Comparison of ENCODE assay signal across 18 cellular contexts in genomic region chr13:106499113-106499512, GRCh38. TPM values are rescaled to one million over a fixed set of nuclear protein-coding genes. Genes with fewer than 3 reads are reported as not detected.
DNase-seq lines count a peak whose midpoint lies in the region; ATAC-seq and TF ChIP-seq lines count a peak whose summit lies in the region.
"Had no signal": no experiment of that assay in that cellular context is flagged by ENCODE, and none has a peak within 500 bp of the region (broad histone marks: within the 10 kb centered on the region; RNA-seq: fewer than 3 reads in every experiment).

No MANE protein-coding gene starts in this region.

- in situ Hi-C loops in gastrocnemius medialis (cut with MboI; ENCODE audit: low sequenced_read_pairs in 4 of 4) = no loop called here

- TF ChIP-seq CTCF in esophagus muscularis mucosa (IDR thresholded peaks at IDR 0.05) = no peak
- no peak for TF ChIP-seq CTCF in gastrocnemius medialis (IDR thresholded peaks at IDR 0.05 in 4 of 5, conservative IDR thresholded peaks at IDR 0.05 in 1 of 5)
- TF ChIP-seq CTCF in CD14-positive monocyte (IDR thresholded peaks at IDR 0.05) = no peak

- DNase-seq in H4 (ENCODE audit: low spot score) = peak; percentile 15
- DNase-seq in esophagus muscularis mucosa (ENCODE audit: extremely low spot score) = no peak
- no peak for DNase-seq in gastrocnemius medialis
- DNase-seq in RKO (ENCODE audit: low spot score) = no peak
- DNase-seq in CD14-positive monocyte (ENCODE audit: low spot score) = no peak
- DNase-seq: activated CD8-positive, alpha-beta T cell treated with anti-CD3 and anti-CD28 coated beads, Interleukin-2, amount 10 ng/mL, durations not matched to agents 7 days and 5 days; activated naive CD4-positive, alpha-beta T cell treated with anti-CD3 and anti-CD28 coated beads, Interleukin-2, amount 50 U/mL, for 16 hours; activated T-cell treated with anti-CD3 and anti-CD28 coated beads, Interleukin-2, amount 50 U/mL, for 4 hours; colonic mucosa; GOT3; NCI-H146; NCI-H748 treated with DMSO at 0.1 percent for 48 hours; PC-3 had no signal

- H3K27ac ChIP-seq in esophagus muscularis mucosa (replicated peaks in 1 of 4) (peak overlapping the region; percentile 56 to 74 (median 65)), gastrocnemius medialis (peak overlapping the region; percentile 33 to 73 (median 70))
- H3K27ac ChIP-seq: colonic mucosa, SJCRH30 had no signal

- WGBS in esophagus muscularis mucosa = 55% methylated on average over 2 of the region's 2 CpGs

- H3K27ac Mint-ChIP-seq in CD14-positive monocyte = no peak overlapping the region
- H3K27ac Mint-ChIP-seq: activated CD8-positive, alpha-beta T cell treated with anti-CD3 and anti-CD28 coated beads, Interleukin-2, amount 10 ng/mL, durations not matched to agents 7 days and 5 days had no signal

- no peaks in the 10 kb centered on the region for H3K27me3 ChIP-seq in esophagus muscularis mucosa
- no peaks in the 10 kb centered on the region for H3K27me3 ChIP-seq in gastrocnemius medialis
- H3K27me3 ChIP-seq: colonic mucosa, SJCRH30 had no signal

- no peaks in the 10 kb centered on the region for H3K9me3 Mint-ChIP-seq in CD14-positive monocyte
- H3K9me3 Mint-ChIP-seq: activated T-cell treated with anti-CD3 and anti-CD28 coated beads, Interleukin-2, amount 50 U/mL, for 4 hours had no signal

- H3K4me3 Mint-ChIP-seq in CD14-positive monocyte = peak overlapping the region in 1 of 2 donors; percentile 47
- H3K4me3 Mint-ChIP-seq: activated CD8-positive, alpha-beta T cell treated with anti-CD3 and anti-CD28 coated beads, Interleukin-2, amount 10 ng/mL, durations not matched to agents 7 days and 5 days; activated T-cell treated with anti-CD3 and anti-CD28 coated beads, Interleukin-2, amount 50 U/mL, for 4 hours had no signal

- peaks cover 11 to 62% (median 58%) of the 10 kb centered on the region in 4 donors for H3K4me1 ChIP-seq in esophagus muscularis mucosa
- peaks cover 56 to 61% of the 10 kb centered on the region in 2 donors for H3K4me1 ChIP-seq in gastrocnemius medialis
- H3K4me1 ChIP-seq: colonic mucosa had no signal

- H3K36me3 Mint-ChIP-seq in CD14-positive monocyte = no peaks in the 10 kb centered on the region

- ATAC-seq in SK-N-SH treated with all-trans-retinoic acid at 6 μM for 48 hours (peak; percentile 31), gastrocnemius medialis (no peak), GM21528 (IDR thresholded peaks at IDR 0.05; ENCODE audit: low FRiP score, unreplicated experiment) (no peak), HG02678 (IDR thresholded peaks at IDR 0.05; ENCODE audit: unreplicated experiment) (no peak)
- ATAC-seq: activated CD4-positive, CD25-positive, alpha-beta regulatory T cell treated with anti-CD3 and anti-CD28 coated beads, Interleukin-2, amount 50 U/mL, for 24 hours; activated CD8-positive, alpha-beta T cell treated with anti-CD3 and anti-CD28 coated beads, Interleukin-2, amount 10 ng/mL, durations not matched to agents 7 days and 5 days; activated T-cell treated with anti-CD3 and anti-CD28 coated beads, Interleukin-2, amount 50 U/mL, for 4 hours; PC-3 had no signal

- H3K9me3 ChIP-seq in esophagus muscularis mucosa (no peaks in the 10 kb centered on the region), gastrocnemius medialis (no peaks in the 10 kb centered on the region)
- H3K9me3 ChIP-seq: colonic mucosa, SJCRH30 had no signal

- H3K4me3 ChIP-seq in esophagus muscularis mucosa (peak overlapping the region in 1 of 4 donors; percentile 10), gastrocnemius medialis (no peak overlapping the region)
- H3K4me3 ChIP-seq: colonic mucosa, SJCRH30 had no signal

- TF ChIP-seq EP300 in esophagus muscularis mucosa (IDR thresholded peaks at IDR 0.05) = no peak

- no peak for TF ChIP-seq POLR2A in esophagus muscularis mucosa (IDR thresholded peaks at IDR 0.05; ENCODE audit: low read depth)
- TF ChIP-seq POLR2A in gastrocnemius medialis (IDR thresholded peaks at IDR 0.05) = no peak

- peaks cover 39 to 46% (median 44%) of the 10 kb centered on the region in 3 donors for H3K27me3 Mint-ChIP-seq in CD14-positive monocyte (ENCODE audit: low read depth in 3 of 3)

- peaks cover 6% of the 10 kb centered on the region for H3K4me1 Mint-ChIP-seq in CD14-positive monocyte

- intact Hi-C loops in esophagus muscularis mucosa (cut with DNase I) (no loop called here), gastrocnemius medialis (cut with DNase I; ENCODE audit: low total_unique reads) (no loop called here), CD14-positive monocyte (cut with micrococcal nuclease) (no loop called here)

- peaks cover 0 to 6% (median 0%) of the 10 kb centered on the region in 4 donors for H3K36me3 ChIP-seq in esophagus muscularis mucosa
- H3K36me3 ChIP-seq in gastrocnemius medialis = no peaks in the 10 kb centered on the region
- H3K36me3 ChIP-seq: colonic mucosa had no signal

TF ChIP-seq in SK-N-SH treated with all-trans-retinoic acid at 6 μM for 48 hours, 23 proteins besides CTCF, POLR2A, EP300 and RAD21 (continues in another document):
- TF ChIP-seq TSHZ2 (CRISPR knock-in tag; IDR thresholded peaks at IDR 0.05) (no peak), PPARA (CRISPR knock-in tag; IDR thresholded peaks at IDR 0.05; ENCODE audit: borderline replicate concordance) (no peak), TCF4 (CRISPR knock-in tag; IDR thresholded peaks at IDR 0.05; ENCODE audit: borderline replicate concordance) (no peak), ZC3H10 (CRISPR knock-in tag; IDR thresholded peaks at IDR 0.05) (no peak), GLIS3 (CRISPR knock-in tag; IDR thresholded peaks at IDR 0.05) (no peak), RARB (CRISPR knock-in tag; IDR thresholded peaks at IDR 0.05) (no peak), BACH2 (CRISPR knock-in tag; IDR thresholded peaks at IDR 0.05; ENCODE audit: borderline replicate concordance) (no peak), OSR1 (CRISPR knock-in tag; IDR thresholded peaks at IDR 0.05) (no peak), ZNF565 (CRISPR knock-in tag; conservative IDR thresholded peaks at IDR 0.05; ENCODE audit: low read depth) (no peak), ARNTL (CRISPR knock-in tag; IDR thresholded peaks at IDR 0.05; ENCODE audit: borderline replicate concordance, low read depth) (no peak), TOX (CRISPR knock-in tag; IDR thresholded peaks at IDR 0.05; ENCODE audit: borderline replicate concordance) (no peak), ZNF70 (CRISPR knock-in tag; IDR thresholded peaks at IDR 0.05) (no peak)
- TF ChIP-seq, protein P1, sequence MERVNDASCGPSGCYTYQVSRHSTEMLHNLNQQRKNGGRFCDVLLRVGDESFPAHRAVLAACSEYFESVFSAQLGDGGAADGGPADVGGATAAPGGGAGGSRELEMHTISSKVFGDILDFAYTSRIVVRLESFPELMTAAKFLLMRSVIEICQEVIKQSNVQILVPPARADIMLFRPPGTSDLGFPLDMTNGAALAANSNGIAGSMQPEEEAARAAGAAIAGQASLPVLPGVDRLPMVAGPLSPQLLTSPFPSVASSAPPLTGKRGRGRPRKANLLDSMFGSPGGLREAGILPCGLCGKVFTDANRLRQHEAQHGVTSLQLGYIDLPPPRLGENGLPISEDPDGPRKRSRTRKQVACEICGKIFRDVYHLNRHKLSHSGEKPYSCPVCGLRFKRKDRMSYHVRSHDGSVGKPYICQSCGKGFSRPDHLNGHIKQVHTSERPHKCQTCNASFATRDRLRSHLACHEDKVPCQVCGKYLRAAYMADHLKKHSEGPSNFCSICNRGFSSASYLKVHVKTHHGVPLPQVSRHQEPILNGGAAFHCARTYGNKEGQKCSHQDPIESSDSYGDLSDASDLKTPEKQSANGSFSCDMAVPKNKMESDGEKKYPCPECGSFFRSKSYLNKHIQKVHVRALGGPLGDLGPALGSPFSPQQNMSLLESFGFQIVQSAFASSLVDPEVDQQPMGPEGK (CRISPR knock-in tag; IDR thresholded peaks at IDR 0.05; ENCODE audit: borderline replicate concordance) = no peak
- TF ChIP-seq, protein P2, sequence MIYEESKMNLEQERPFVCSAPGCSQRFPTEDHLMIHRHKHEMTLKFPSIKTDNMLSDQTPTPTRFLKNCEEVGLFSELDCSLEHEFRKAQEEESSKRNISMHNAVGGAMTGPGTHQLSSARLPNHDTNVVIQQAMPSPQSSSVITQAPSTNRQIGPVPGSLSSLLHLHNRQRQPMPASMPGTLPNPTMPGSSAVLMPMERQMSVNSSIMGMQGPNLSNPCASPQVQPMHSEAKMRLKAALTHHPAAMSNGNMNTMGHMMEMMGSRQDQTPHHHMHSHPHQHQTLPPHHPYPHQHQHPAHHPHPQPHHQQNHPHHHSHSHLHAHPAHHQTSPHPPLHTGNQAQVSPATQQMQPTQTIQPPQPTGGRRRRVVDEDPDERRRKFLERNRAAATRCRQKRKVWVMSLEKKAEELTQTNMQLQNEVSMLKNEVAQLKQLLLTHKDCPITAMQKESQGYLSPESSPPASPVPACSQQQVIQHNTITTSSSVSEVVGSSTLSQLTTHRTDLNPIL (CRISPR knock-in tag; IDR thresholded peaks at IDR 0.05; ENCODE audit: low read depth) = no peak

RNA-seq across cellular contexts. Expression of gene EFNB2, which starts 36.3 kb away (rescaled TPM):
- 6.7 and 8.0 TPM in 2 replicates for total RNA-seq in H4 (2014; rRNA removed; shearing (Covaris generic))
- total RNA-seq in esophagus muscularis mucosa (10 to 100 TPM in 3 of 4 donors, 1 to 10 TPM in 1; 10.0 to 20.2 (median 17.5) TPM), gastrocnemius medialis (1 to 10 TPM; 5.7 to 9.3 (median 6.1) TPM)
- polyA plus RNA-seq in CD14-positive monocyte = not detected
